2 cellular contexts compared by ENCODE assay signal in the genomic region with DNA sequence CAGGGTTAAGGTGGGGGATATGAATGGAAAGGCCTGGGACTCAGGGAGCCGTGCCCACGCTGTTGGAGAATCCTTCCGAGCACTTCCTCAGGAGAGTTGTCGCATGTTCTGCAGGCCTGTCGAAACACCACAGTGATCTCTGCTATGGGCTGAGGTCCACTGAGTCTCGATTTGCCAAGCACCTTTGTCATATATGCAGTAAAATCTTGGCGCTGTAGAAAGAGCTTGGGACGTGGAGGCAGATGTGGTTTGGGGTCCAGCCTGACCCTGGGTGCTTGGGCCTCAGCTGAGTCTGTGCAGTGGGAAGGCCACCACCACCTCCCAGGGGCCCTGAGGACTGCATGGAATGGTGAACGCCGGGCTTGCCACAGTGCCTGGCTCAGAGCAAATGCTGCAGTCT.
TF ChIP-seq lines count a peak whose summit lies in the region.

No MANE protein-coding gene starts in this region.

TF ChIP-seq in GM23338, 12 proteins besides CTCF, POLR2A, EP300 and RAD21 (continued from another document):
- TF ChIP-seq, protein P1, sequence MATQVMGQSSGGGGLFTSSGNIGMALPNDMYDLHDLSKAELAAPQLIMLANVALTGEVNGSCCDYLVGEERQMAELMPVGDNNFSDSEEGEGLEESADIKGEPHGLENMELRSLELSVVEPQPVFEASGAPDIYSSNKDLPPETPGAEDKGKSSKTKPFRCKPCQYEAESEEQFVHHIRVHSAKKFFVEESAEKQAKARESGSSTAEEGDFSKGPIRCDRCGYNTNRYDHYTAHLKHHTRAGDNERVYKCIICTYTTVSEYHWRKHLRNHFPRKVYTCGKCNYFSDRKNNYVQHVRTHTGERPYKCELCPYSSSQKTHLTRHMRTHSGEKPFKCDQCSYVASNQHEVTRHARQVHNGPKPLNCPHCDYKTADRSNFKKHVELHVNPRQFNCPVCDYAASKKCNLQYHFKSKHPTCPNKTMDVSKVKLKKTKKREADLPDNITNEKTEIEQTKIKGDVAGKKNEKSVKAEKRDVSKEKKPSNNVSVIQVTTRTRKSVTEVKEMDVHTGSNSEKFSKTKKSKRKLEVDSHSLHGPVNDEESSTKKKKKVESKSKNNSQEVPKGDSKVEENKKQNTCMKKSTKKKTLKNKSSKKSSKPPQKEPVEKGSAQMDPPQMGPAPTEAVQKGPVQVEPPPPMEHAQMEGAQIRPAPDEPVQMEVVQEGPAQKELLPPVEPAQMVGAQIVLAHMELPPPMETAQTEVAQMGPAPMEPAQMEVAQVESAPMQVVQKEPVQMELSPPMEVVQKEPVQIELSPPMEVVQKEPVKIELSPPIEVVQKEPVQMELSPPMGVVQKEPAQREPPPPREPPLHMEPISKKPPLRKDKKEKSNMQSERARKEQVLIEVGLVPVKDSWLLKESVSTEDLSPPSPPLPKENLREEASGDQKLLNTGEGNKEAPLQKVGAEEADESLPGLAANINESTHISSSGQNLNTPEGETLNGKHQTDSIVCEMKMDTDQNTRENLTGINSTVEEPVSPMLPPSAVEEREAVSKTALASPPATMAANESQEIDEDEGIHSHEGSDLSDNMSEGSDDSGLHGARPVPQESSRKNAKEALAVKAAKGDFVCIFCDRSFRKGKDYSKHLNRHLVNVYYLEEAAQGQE (IDR thresholded peaks at IDR 0.05; ENCODE audit: unreplicated experiment) = no peak
- TF ChIP-seq, protein P2, sequence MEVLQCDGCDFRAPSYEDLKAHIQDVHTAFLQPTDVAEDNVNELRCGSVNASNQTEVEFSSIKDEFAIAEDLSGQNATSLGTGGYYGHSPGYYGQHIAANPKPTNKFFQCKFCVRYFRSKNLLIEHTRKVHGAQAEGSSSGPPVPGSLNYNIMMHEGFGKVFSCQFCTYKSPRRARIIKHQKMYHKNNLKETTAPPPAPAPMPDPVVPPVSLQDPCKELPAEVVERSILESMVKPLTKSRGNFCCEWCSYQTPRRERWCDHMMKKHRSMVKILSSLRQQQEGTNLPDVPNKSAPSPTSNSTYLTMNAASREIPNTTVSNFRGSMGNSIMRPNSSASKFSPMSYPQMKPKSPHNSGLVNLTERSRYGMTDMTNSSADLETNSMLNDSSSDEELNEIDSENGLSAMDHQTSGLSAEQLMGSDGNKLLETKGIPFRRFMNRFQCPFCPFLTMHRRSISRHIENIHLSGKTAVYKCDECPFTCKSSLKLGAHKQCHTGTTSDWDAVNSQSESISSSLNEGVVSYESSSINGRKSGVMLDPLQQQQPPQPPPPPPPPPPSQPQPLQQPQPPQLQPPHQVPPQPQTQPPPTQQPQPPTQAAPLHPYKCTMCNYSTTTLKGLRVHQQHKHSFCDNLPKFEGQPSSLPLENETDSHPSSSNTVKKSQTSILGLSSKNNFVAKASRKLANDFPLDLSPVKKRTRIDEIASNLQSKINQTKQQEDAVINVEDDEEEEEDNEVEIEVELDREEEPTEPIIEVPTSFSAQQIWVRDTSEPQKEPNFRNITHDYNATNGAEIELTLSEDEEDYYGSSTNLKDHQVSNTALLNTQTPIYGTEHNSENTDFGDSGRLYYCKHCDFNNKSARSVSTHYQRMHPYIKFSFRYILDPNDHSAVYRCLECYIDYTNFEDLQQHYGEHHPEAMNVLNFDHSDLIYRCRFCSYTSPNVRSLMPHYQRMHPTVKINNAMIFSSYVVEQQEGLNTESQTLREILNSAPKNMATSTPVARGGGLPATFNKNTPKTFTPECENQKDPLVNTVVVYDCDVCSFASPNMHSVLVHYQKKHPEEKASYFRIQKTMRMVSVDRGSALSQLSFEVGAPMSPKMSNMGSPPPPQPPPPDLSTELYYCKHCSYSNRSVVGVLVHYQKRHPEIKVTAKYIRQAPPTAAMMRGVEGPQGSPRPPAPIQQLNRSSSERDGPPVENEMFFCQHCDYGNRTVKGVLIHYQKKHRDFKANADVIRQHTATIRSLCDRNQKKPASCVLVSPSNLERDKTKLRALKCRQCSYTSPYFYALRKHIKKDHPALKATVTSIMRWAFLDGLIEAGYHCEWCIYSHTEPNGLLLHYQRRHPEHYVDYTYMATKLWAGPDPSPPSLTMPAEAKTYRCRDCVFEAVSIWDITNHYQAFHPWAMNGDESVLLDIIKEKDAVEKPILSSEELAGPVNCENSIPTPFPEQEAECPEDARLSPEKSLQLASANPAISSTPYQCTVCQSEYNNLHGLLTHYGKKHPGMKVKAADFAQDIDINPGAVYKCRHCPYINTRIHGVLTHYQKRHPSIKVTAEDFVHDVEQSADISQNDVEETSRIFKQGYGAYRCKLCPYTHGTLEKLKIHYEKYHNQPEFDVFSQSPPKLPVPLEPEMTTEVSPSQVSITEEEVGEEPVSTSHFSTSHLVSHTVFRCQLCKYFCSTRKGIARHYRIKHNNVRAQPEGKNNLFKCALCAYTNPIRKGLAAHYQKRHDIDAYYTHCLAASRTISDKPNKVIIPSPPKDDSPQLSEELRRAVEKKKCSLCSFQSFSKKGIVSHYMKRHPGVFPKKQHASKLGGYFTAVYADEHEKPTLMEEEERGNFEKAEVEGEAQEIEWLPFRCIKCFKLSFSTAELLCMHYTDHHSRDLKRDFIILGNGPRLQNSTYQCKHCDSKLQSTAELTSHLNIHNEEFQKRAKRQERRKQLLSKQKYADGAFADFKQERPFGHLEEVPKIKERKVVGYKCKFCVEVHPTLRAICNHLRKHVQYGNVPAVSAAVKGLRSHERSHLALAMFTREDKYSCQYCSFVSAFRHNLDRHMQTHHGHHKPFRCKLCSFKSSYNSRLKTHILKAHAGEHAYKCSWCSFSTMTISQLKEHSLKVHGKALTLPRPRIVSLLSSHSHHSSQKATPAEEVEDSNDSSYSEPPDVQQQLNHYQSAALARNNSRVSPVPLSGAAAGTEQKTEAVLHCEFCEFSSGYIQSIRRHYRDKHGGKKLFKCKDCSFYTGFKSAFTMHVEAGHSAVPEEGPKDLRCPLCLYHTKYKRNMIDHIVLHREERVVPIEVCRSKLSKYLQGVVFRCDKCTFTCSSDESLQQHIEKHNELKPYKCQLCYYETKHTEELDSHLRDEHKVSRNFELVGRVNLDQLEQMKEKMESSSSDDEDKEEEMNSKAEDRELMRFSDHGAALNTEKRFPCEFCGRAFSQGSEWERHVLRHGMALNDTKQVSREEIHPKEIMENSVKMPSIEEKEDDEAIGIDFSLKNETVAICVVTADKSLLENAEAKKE (CRISPR knock-in tag; IDR thresholded peaks at IDR 0.05) = no peak
- TF ChIP-seq, protein P3, sequence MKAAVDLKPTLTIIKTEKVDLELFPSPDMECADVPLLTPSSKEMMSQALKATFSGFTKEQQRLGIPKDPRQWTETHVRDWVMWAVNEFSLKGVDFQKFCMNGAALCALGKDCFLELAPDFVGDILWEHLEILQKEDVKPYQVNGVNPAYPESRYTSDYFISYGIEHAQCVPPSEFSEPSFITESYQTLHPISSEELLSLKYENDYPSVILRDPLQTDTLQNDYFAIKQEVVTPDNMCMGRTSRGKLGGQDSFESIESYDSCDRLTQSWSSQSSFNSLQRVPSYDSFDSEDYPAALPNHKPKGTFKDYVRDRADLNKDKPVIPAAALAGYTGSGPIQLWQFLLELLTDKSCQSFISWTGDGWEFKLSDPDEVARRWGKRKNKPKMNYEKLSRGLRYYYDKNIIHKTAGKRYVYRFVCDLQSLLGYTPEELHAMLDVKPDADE (IDR thresholded peaks at IDR 0.05) = no peak
- TF ChIP-seq NANOG (IDR thresholded peaks at IDR 0.05; ENCODE audit: borderline replicate concordance) = no peak
- TF ChIP-seq STAT1 (IDR thresholded peaks at IDR 0.05; ENCODE audit: unreplicated experiment) = no peak
- TF ChIP-seq POLR2AphosphoS5 (IDR thresholded peaks at IDR 0.05; ENCODE audit: low read depth) = no peak

TF ChIP-seq in SK-N-SH treated with all-trans-retinoic acid at 6 μM for 48 hours, 23 proteins besides CTCF, POLR2A, EP300 and RAD21 (continued from another document):
- TF ChIP-seq ZNF70 (CRISPR knock-in tag; IDR thresholded peaks at IDR 0.05) = no peak
